11 cellular contexts compared by ENCODE assay signal in the genomic region with DNA sequence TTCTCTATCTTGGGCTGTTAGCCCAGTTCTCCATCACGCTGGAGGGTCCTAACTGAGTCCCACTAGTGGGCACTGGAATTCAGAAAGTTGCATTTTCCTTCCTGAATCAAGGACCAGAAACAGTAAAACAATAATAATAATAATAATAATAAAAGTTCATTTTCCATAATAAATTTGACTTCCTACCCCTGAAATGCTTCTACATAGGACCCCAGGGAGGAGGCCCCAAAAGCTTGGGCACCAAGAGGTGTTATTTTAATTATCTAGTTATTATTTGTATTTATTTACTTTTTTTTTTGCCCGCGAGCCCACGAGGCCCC. TPM values are rescaled to one million over a fixed set of nuclear protein-coding genes. Genes with fewer than 3 reads are reported as not detected.
DNase-seq lines count a peak whose midpoint lies in the region; ATAC-seq and TF ChIP-seq lines count a peak whose summit lies in the region.
"Had no signal": no experiment of that assay in that cellular context is flagged by ENCODE, and none has a peak within 500 bp of the region (broad histone marks: within the 10 kb centered on the region; RNA-seq: fewer than 3 reads in every experiment).

No MANE protein-coding gene starts in this region.

- no peaks in the 10 kb centered on the region for H3K27me3 ChIP-seq in heart right ventricle
- no peaks in the 10 kb centered on the region for H3K27me3 ChIP-seq in muscle layer of duodenum (ENCODE audit: low read depth, low read length)
- no peaks in the 10 kb centered on the region for H3K27me3 ChIP-seq in upper lobe of right lung

- no peaks in the 10 kb centered on the region for H3K36me3 ChIP-seq in heart right ventricle
- H3K36me3 ChIP-seq in muscle layer of duodenum (ENCODE audit: control insufficient read depth in 1 of 2, insufficient read depth in 2 of 2, low read length in 2 of 2): no peaks in the 10 kb centered on the region
- H3K36me3 ChIP-seq in upper lobe of right lung: no peaks in the 10 kb centered on the region

- ATAC-seq in heart right ventricle: no peak
- ATAC-seq in upper lobe of right lung: no peak
- no peak for ATAC-seq in HG03196 (IDR thresholded peaks at IDR 0.05; ENCODE audit: unreplicated experiment)

- peak overlapping the region in 9 of 10 donors; percentile 49 to 82 (median 61) for H3K4me3 ChIP-seq in heart right ventricle
- H3K4me3 ChIP-seq in astrocyte of the cerebellum (ENCODE audit: low read depth, low read length): peak overlapping the region; percentile 37
- peak overlapping the region in 1 of 2 donors; percentile 76 for H3K4me3 ChIP-seq in muscle layer of duodenum (ENCODE audit: low read depth in 1 of 2, low read length in 2 of 2)
- peak overlapping the region; percentile 64 for H3K4me3 ChIP-seq in upper lobe of right lung

- in situ Hi-C loops in astrocyte of the cerebellum (cut with HindIII; ENCODE audit: low sequenced_read_pairs): no loop called here

- 16 to 19% methylated on average over 4 of the region's 4 CpGs for whole genome bisulfite sequencing in heart right ventricle, 2 donors

- peak overlapping the region in 9 of 10 donors; percentile 66 to 98 (median 86) for H3K27ac ChIP-seq in heart right ventricle
- peak overlapping the region; percentile 88 for H3K27ac ChIP-seq in muscle layer of duodenum (ENCODE audit: low read length)
- H3K27ac ChIP-seq in upper lobe of right lung: peak overlapping the region; percentile 95

- DNase-seq in heart right ventricle (no peak), cardiac septum (ENCODE audit: low spot score) (no peak), astrocyte of the cerebellum (ENCODE audit: low read depth) (no peak), upper lobe of right lung (no peak), HK-2 (ENCODE audit: unreplicated experiment) (no peak), 8988T (no peak)
- DNase-seq: NCI-H1417 treated with DMSO at 0.1 percent for 48 hours; stimulated activated naive B cell treated with anti-CD40 and anti-IgM and Interleukin-4, amounts not matched to agents 10 μg/mL and 1 μg/mL and 100 μg/mL, for 72 hours had no signal

- no peak for TF ChIP-seq CTCF in heart right ventricle (IDR thresholded peaks at IDR 0.05)
- TF ChIP-seq CTCF in astrocyte of the cerebellum (IDR thresholded peaks at IDR 0.05; ENCODE audit: low read depth, low read length, missing control alignments): no peak
- no peak for TF ChIP-seq CTCF in upper lobe of right lung (IDR thresholded peaks at IDR 0.05)

- peaks cover 0 to 61% (median 16%) of the 10 kb centered on the region in 9 donors for H3K4me1 ChIP-seq in heart right ventricle
- H3K4me1 ChIP-seq in muscle layer of duodenum (ENCODE audit: control insufficient read depth in 1 of 2, insufficient read depth in 2 of 2, low read length in 2 of 2): peaks cover 0 to 13% of the 10 kb centered on the region in 2 donors
- H3K4me1 ChIP-seq in upper lobe of right lung: peaks cover 56% of the 10 kb centered on the region

- H3K9me3 ChIP-seq in heart right ventricle (no peaks in the 10 kb centered on the region), muscle layer of duodenum (ENCODE audit: control insufficient read depth in 1 of 2, low read length in 2 of 2) (no peaks in the 10 kb centered on the region), upper lobe of right lung (no peaks in the 10 kb centered on the region)

- intact Hi-C loops in heart right ventricle (cut with DNase I): loop anchor here in 1 of 10 donors (1.0 kb wide), 1 partner anchor 22 kb away; no protein-coding TSS in a partner anchor
- intact Hi-C loops in cardiac septum (cut with DNase I): no loop called here
- intact Hi-C loops in upper lobe of right lung (cut with DNase I): no loop called here

RNA-seq across cellular contexts. Expression of gene SCNN1A, which starts 12.4 kb away (rescaled TPM):
- total RNA-seq in heart right ventricle (1 to 10 TPM in 1 of 10 donors, under 1 TPM in 5, not detected in 4; 0.17 to 1.1 (median 0.49) TPM), cardiac septum (0.46 TPM), upper lobe of right lung (199 TPM)
- under 1 TPM; 0.15 to 0.23 TPM for polyA plus RNA-seq in heart right ventricle
- total RNA-seq: activated T-helper 2 cell treated with anti-CD3 and anti-CD28 coated beads, Interferon-gamma antibody, Interleukin-2, Interleukin-4, amounts not matched to agents 10 μg/mL and 5 μg/mL and 100 μg/mL, durations not matched to agents 14 hours and 24 hours and 36 hours had no signal

RNA-seq across cellular contexts. Expression of gene LTBR, which starts 21.0 kb away (rescaled TPM):
- total RNA-seq in heart right ventricle (10 to 100 TPM; 14.1 to 49.1 (median 20.8) TPM), cardiac septum (29.4 TPM), upper lobe of right lung (156 TPM)
- 10 to 100 TPM; 37.5 to 38.3 TPM for polyA plus RNA-seq in heart right ventricle

RNA-seq across cellular contexts. Expression of gene TNFRSF1A, which starts 21.1 kb away (rescaled TPM):
- total RNA-seq in heart right ventricle (100 to 1,000 TPM in 1 of 10 donors, 10 to 100 TPM in 9; 29.4 to 100 (median 39.2) TPM), cardiac septum (60.0 TPM), upper lobe of right lung (185 TPM)
- polyA plus RNA-seq in heart right ventricle: 10 to 100 TPM; 34.4 to 75.7 TPM

RNA-seq across cellular contexts. Expression of gene PLEKHG6, which starts 52.5 kb away (rescaled TPM):
- total RNA-seq in heart right ventricle: 1 to 10 TPM in 2 of 10 donors, under 1 TPM in 3, not detected in 5; 0.13 to 1.9 (median 0.81) TPM
- polyA plus RNA-seq in heart right ventricle: 1 to 10 TPM; 1.1 to 1.6 TPM
- 0.30 TPM for total RNA-seq in cardiac septum
- total RNA-seq in upper lobe of right lung: 5.1 TPM
- total RNA-seq: activated T-helper 2 cell treated with anti-CD3 and anti-CD28 coated beads, Interferon-gamma antibody, Interleukin-2, Interleukin-4, amounts not matched to agents 10 μg/mL and 5 μg/mL and 100 μg/mL, durations not matched to agents 14 hours and 24 hours and 36 hours had no signal

Comparison
In these comparisons a context has a peak if more than half of its experiments do, and no peak if none do; other contexts are left out.
1. RNA of gene SCNN1A, which starts 12.4 kb away (total RNA-seq): 199 TPM in upper lobe of right lung (single experiment); 0.17 to 1.1 TPM in heart right ventricle and 0.46 TPM in cardiac septum (single experiment); every median in the first group is over 10 times any median in the second.
2. Peak in every context shown above with its lines, with median percentiles within 50 percentile points of each other: H3K27ac ChIP-seq.